25 cellular contexts compared by ENCODE assay signal in genomic region chr15:73844356-73844755, GRCh38. TPM values are rescaled to one million over a fixed set of nuclear protein-coding genes. Genes with fewer than 3 reads are reported as not detected.
A peak's percentile ranks its signal among the peaks of the same experiment; 100 is the strongest.
DNase-seq lines count a peak whose midpoint lies in the region; TF ChIP-seq lines count a peak whose summit lies in the region.
"Had no signal": no experiment of that assay in that cellular context is flagged by ENCODE, and none has a peak within 500 bp of the region (broad histone marks: within the 10 kb centered on the region; RNA-seq: fewer than 3 reads in every experiment).

No MANE protein-coding gene starts in this region.

- H3K4me3 ChIP-seq in fibroblast of mammary gland (ENCODE audit: control insufficient read depth, low read depth, low read length): no peak overlapping the region
- H3K4me3 ChIP-seq: breast epithelium had no signal

- peak overlapping the region; percentile 37; the same call in 1 of the 2 replicates for H3K27ac ChIP-seq in VCaP
- H3K27ac ChIP-seq: breast epithelium, KMS-11 had no signal

- TF ChIP-seq CTCF in VCaP (conservative IDR thresholded peaks at IDR 0.05): no peak
- no peak for TF ChIP-seq CTCF in fibroblast of mammary gland (conservative IDR thresholded peaks at IDR 0.05; ENCODE audit: control insufficient read depth, insufficient read depth, low read depth, low read length)

- DNase-seq in HT1080 (ENCODE audit: low read depth): peak; percentile 10
- peak; percentile 29 for DNase-seq in fibroblast of mammary gland (ENCODE audit: low read depth)
- DNase-seq in renal cortical epithelial cell (ENCODE audit: low read depth): peak; percentile 56
- DNase-seq in NCI-H187 treated with DMSO at 0.1 percent for 48 hours (lab: John Stamatoyannopoulos, UW): no peak
- no peak for DNase-seq in NCI-H510A treated with DMSO at 0.1 percent for 48 hours (lab: John Stamatoyannopoulos, UW)
- DNase-seq in NCI-H187 (lab: John Stamatoyannopoulos, UW): no peak
- no peak for DNase-seq in NCI-H524 (lab: John Stamatoyannopoulos, UW)
- DNase-seq: activated CD4-positive, alpha-beta T cell treated with anti-CD3 and anti-CD28 coated beads, Interleukin-2, amount 10 ng/mL, durations not matched to agents 24 days and 14 days; activated T-cell treated with anti-CD3 and anti-CD28 coated beads, Interleukin-2, amount 50 U/mL, for 24 hours; CD4-positive, alpha-beta T cell; effector CD8-positive, alpha-beta T cell; hypothalamus; naive thymus-derived CD8-positive, alpha-beta T cell; NCI-H1417 treated with DMSO at 0.1 percent for 48 hours; NCI-H446 had no signal

RNA-seq across cellular contexts. Expression of gene TBC1D21, which starts 29.0 kb away (rescaled TPM):
- not detected in 2 replicates for total RNA-seq in HT1080 (2014; rRNA removed; shearing (Covaris generic))
- not detected in 2 replicates for polyA plus RNA-seq in HT1080 (2015; cell fraction: cytosol; rRNA removed)
- polyA plus RNA-seq in HT1080 (2015; cell fraction: nucleus; rRNA removed): not detected in 2 replicates
- not detected in 2 replicates for total RNA-seq in renal cortical epithelial cell
- total RNA-seq: activated CD4-positive, alpha-beta T cell treated with anti-CD3 and anti-CD28 coated beads, Interleukin-2, amount 10 ng/mL, durations not matched to agents 24 days and 14 days; breast epithelium; CD4-positive, alpha-beta T cell; esophagus mucosa; frontal cortex; liver; naive thymus-derived CD8-positive, alpha-beta T cell; OCI-LY7; omental fat pad; pulmonary artery endothelial cell had no signal
- polyA plus RNA-seq: adipose tissue; liver; naive thymus-derived CD8-positive, alpha-beta T cell had no signal

Comparison
In these comparisons a context has a peak if more than half of its experiments do, and no peak if none do; other contexts are left out.
1. DNase-seq: peak in HT1080 (single experiment), fibroblast of mammary gland (single experiment) and renal cortical epithelial cell (single experiment); none in NCI-H187 treated with DMSO at 0.1 percent for 48 hours (single experiment), NCI-H510A treated with DMSO at 0.1 percent for 48 hours (single experiment), NCI-H187 (0 of 2) and NCI-H524 (0 of 2).